12 cellular contexts compared by ENCODE assay signal in the genomic region with DNA sequence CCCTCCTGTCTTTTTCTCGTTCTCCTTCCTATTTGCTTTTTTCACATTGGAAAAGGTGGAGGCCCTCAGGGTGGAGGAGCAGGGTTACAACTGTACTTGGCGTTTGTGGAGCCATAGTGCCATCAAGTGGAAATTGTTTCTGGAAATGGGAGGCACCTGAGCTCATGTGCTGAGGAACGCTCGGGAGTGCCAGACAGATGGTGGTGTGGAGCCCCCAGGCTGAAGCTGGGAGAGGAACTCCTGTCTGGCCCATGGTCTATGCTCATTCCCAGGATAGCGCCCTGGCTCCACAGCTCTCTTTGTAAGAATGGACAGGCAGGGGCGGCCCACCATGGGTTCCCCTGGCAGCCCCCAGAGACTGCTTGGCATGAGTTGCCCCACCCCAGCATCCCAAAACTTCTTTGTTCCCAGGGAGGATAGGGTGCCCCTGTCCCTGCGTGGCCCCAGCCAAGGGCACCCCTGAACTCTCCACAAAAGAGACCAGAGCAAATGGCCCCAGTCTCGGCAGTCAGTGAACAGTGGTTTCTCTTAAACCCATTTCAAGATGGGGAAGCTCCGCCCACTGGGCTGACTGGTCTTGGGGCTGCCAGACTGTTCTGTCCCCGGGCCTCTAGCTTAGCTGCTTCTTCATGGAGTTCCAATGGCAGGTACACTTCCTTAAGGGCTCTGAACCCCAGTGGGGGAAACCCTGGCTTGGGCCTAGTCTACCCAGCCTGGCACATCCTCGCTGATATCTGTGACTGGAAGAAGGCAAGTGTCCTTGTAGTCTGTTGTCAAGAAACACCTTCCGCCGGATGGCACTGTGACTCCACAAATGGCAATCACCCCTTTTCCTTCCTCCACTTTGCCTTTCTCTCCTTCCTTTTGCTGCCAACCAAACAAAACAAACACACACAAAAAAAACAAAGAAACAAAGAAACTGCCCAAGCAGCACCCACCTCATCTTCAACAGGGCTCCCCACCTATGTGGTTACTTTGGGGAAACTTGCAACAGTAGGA.
DNase-seq lines count a peak whose midpoint lies in the region; ATAC-seq and TF ChIP-seq lines count a peak whose summit lies in the region.
"Had no signal": no experiment of that assay in that cellular context is flagged by ENCODE, and none has a peak within 500 bp of the region (broad histone marks: within the 10 kb centered on the region; RNA-seq: fewer than 3 reads in every experiment).

No MANE protein-coding gene starts in this region.

- H3K27ac Mint-ChIP-seq in activated T-helper 2 cell treated with anti-CD3 and anti-CD28 coated beads, Interferon-gamma antibody, Interleukin-2, Interleukin-4, amounts not matched to agents 10 μg/mL and 5 μg/mL and 100 μg/mL, durations not matched to agents 14 hours and 24 hours and 36 hours: peak overlapping the region; percentile 75

- no peak overlapping the region for H3K27ac ChIP-seq in left lung
- no peak overlapping the region for H3K27ac ChIP-seq in aorta (ENCODE audit: low read depth in 1 of 2, low read length in 2 of 2)
- H3K27ac ChIP-seq: body of pancreas, upper lobe of left lung had no signal

- ATAC-seq in left lung: peak; percentile 37
- ATAC-seq in aorta (ENCODE audit: low FRiP score): peak; percentile 55
- no peak for ATAC-seq in GM18502 (IDR thresholded peaks at IDR 0.05; ENCODE audit: poor library complexity, unreplicated experiment)
- ATAC-seq: body of pancreas had no signal

- no peaks in the 10 kb centered on the region for H3K9me3 Mint-ChIP-seq in activated T-helper 2 cell treated with anti-CD3 and anti-CD28 coated beads, Interferon-gamma antibody, Interleukin-2, Interleukin-4, amounts not matched to agents 10 μg/mL and 5 μg/mL and 100 μg/mL, durations not matched to agents 14 hours and 24 hours and 36 hours

- WGBS in aorta, 2 donors: 60 to 88% methylated on average over 13 of the region's 13 CpGs

- no peak for TF ChIP-seq CTCF in left lung (IDR thresholded peaks at IDR 0.05)

- no peaks in the 10 kb centered on the region for H3K9me3 ChIP-seq in left lung
- no peaks in the 10 kb centered on the region for H3K9me3 ChIP-seq in aorta (ENCODE audit: control insufficient read depth, low read length)
- H3K9me3 ChIP-seq: body of pancreas, upper lobe of left lung had no signal

- H3K4me3 ChIP-seq in left lung (no peak overlapping the region), aorta (ENCODE audit: low read length in 2 of 2) (no peak overlapping the region)
- H3K4me3 ChIP-seq: body of pancreas, upper lobe of left lung had no signal

- peak in 5 of 6 experiments; percentile 3 to 38 (median 19) for DNase-seq in stimulated activated naive CD4-positive, alpha-beta T cell (lab: John Stamatoyannopoulos, UW)
- DNase-seq in stimulated activated naive CD4-positive, alpha-beta T cell treated with Interleukin-2 at 50 U/mL for 16 hours (lab: John Stamatoyannopoulos, UW): no peak
- peak; percentile 6 for DNase-seq in activated T-helper 2 cell treated with anti-CD3 and anti-CD28 coated beads, Interferon-gamma antibody, Interleukin-2, Interleukin-4, amounts not matched to agents 10 μg/mL and 5 μg/mL and 100 μg/mL, durations not matched to agents 14 hours and 24 hours and 36 hours (ENCODE audit: low spot score)
- DNase-seq in left lung (peak in 1 of 2 donors; percentile 33), aorta (no peak), germinal center (ENCODE audit: low spot score) (no peak), SW 1271 (lab: John Stamatoyannopoulos, UW) (no peak)
- DNase-seq: activated CD4-positive, CD25-positive, alpha-beta regulatory T cell; stimulated activated CD4-positive, alpha-beta T cell treated with anti-CD3 and anti-CD28 coated beads, Interleukin-4, amount 100 ng/mL, for 24 hours had no signal

- peaks cover 40% of the 10 kb centered on the region for H3K4me1 Mint-ChIP-seq in activated T-helper 2 cell treated with anti-CD3 and anti-CD28 coated beads, Interferon-gamma antibody, Interleukin-2, Interleukin-4, amounts not matched to agents 10 μg/mL and 5 μg/mL and 100 μg/mL, durations not matched to agents 14 hours and 24 hours and 36 hours (ENCODE audit: low read depth)

- no peak overlapping the region for H3K4me3 Mint-ChIP-seq in activated T-helper 2 cell treated with anti-CD3 and anti-CD28 coated beads, Interferon-gamma antibody, Interleukin-2, Interleukin-4, amounts not matched to agents 10 μg/mL and 5 μg/mL and 100 μg/mL, durations not matched to agents 14 hours and 24 hours and 36 hours (ENCODE audit: low read depth)

- H3K27me3 ChIP-seq in left lung: no peaks in the 10 kb centered on the region
- H3K27me3 ChIP-seq in aorta (ENCODE audit: control insufficient read depth in 1 of 2, insufficient read depth in 2 of 2, low read length in 1 of 2): no peaks in the 10 kb centered on the region
- H3K27me3 ChIP-seq: body of pancreas, upper lobe of left lung had no signal

- intact Hi-C loops in activated T-helper 2 cell treated with anti-CD3 and anti-CD28 coated beads, Interferon-gamma antibody, Interleukin-2, Interleukin-4, amounts not matched to agents 10 μg/mL and 5 μg/mL and 100 μg/mL, durations not matched to agents 14 hours and 24 hours and 36 hours (cut with micrococcal nuclease): no loop called here
- intact Hi-C loops in left lung (cut with DNase I) (no loop called here), aorta (cut with DNase I) (no loop called here)

- H3K36me3 ChIP-seq in left lung (no peaks in the 10 kb centered on the region), aorta (ENCODE audit: control insufficient read depth in 1 of 2, insufficient read depth in 2 of 2, low read length in 1 of 2) (no peaks in the 10 kb centered on the region)
- H3K36me3 ChIP-seq: upper lobe of left lung had no signal

- H3K4me1 ChIP-seq in left lung (no peaks in the 10 kb centered on the region), aorta (ENCODE audit: control insufficient read depth in 1 of 2, insufficient read depth in 2 of 2, low read length in 2 of 2) (no peaks in the 10 kb centered on the region)

- H3K36me3 Mint-ChIP-seq in activated T-helper 2 cell treated with anti-CD3 and anti-CD28 coated beads, Interferon-gamma antibody, Interleukin-2, Interleukin-4, amounts not matched to agents 10 μg/mL and 5 μg/mL and 100 μg/mL, durations not matched to agents 14 hours and 24 hours and 36 hours (ENCODE audit: low read depth): peaks cover 10% of the 10 kb centered on the region

- H3K27me3 Mint-ChIP-seq in activated T-helper 2 cell treated with anti-CD3 and anti-CD28 coated beads, Interferon-gamma antibody, Interleukin-2, Interleukin-4, amounts not matched to agents 10 μg/mL and 5 μg/mL and 100 μg/mL, durations not matched to agents 14 hours and 24 hours and 36 hours (ENCODE audit: low read depth): no peaks in the 10 kb centered on the region

Comparison
In these comparisons a context has a peak if more than half of its experiments do, and no peak if none do; other contexts are left out.
1. DNase-seq: peak in stimulated activated naive CD4-positive, alpha-beta T cell (5 of 6) and activated T-helper 2 cell treated with anti-CD3 and anti-CD28 coated beads, Interferon-gamma antibody, Interleukin-2, Interleukin-4, amounts not matched to agents 10 μg/mL and 5 μg/mL and 100 μg/mL, durations not matched to agents 14 hours and 24 hours and 36 hours (single experiment); none in stimulated activated naive CD4-positive, alpha-beta T cell treated with Interleukin-2 at 50 U/mL for 16 hours (single experiment), aorta (0 of 2), germinal center (single experiment) and SW 1271 (0 of 2).